Comparison of ENCODE assay signal across 29 cellular contexts in genomic region chr11:130421697-130422096, GRCh38. TPM values are rescaled to one million over a fixed set of nuclear protein-coding genes. Genes with fewer than 3 reads are reported as not detected.
"Had no signal": no experiment of that assay in that cellular context is flagged by ENCODE, and none has a peak within 500 bp of the region (broad histone marks: within the 10 kb centered on the region; RNA-seq: fewer than 3 reads in every experiment).

No MANE protein-coding gene starts in this region.

- H3K4me1 Mint-ChIP-seq: activated CD4-positive, alpha-beta memory T cell treated with anti-CD3 and anti-CD28 coated beads, Interleukin-2, amount 10 ng/mL, durations not matched to agents 7 days and 5 days; activated CD4-positive, alpha-beta T cell treated with anti-CD3 and anti-CD28 coated beads for 36 hours; activated naive CD4-positive, alpha-beta T cell treated with anti-CD3 and anti-CD28 coated beads, Interleukin-2, amount 10 ng/mL, durations not matched to agents 7 days and 5 days; activated naive CD8-positive, alpha-beta T cell treated with anti-CD3 and anti-CD28 coated beads for 36 hours; activated T-helper 17 cell treated with anti-CD3 and anti-CD28 coated beads, Interleukin-2, amount 50 U/mL, for 72 hours; T-cell had no signal

- DNase-seq: activated CD4-positive, alpha-beta memory T cell treated with anti-CD3 and anti-CD28 coated beads, Interleukin-2, amount 10 ng/mL, durations not matched to agents 7 days and 5 days; activated CD4-positive, alpha-beta T cell treated with anti-CD3 and anti-CD28 coated beads for 36 hours; activated CD4-positive, alpha-beta T cell treated with anti-CD3 and anti-CD28 coated beads, Interleukin-2, amount 50 U/mL, for 1 hour; activated gamma-delta T cell; activated naive CD4-positive, alpha-beta T cell treated with anti-CD3 and anti-CD28 coated beads, Interleukin-2, amount 10 ng/mL, durations not matched to agents 7 days and 5 days; activated naive CD8-positive, alpha-beta T cell treated with anti-CD3 and anti-CD28 coated beads for 36 hours; activated T-cell treated with anti-CD3 and anti-CD28 coated beads for 4 hours; activated T-cell treated with anti-CD3 and anti-CD28 coated beads, Interleukin-2, amount 50 U/mL, for 48 hours; brain microvascular endothelial cell; KG1; NCI-H1092; NCI-H1417; NCI-H1930; NCI-H2171; NCI-H2227 treated with DMSO at 0.1 percent for 48 hours; NCI-H446 treated with DMSO at 0.1 percent for 48 hours; NCI-H524 treated with DMSO at 0.1 percent for 48 hours; NCI-H774; T-cell; WERI-Rb-1 had no signal

- H3K9me3 Mint-ChIP-seq: activated CD4-positive, alpha-beta memory T cell treated with anti-CD3 and anti-CD28 coated beads, Interleukin-2, amount 10 ng/mL, durations not matched to agents 7 days and 5 days; activated naive CD4-positive, alpha-beta T cell treated with anti-CD3 and anti-CD28 coated beads, Interleukin-2, amount 10 ng/mL, durations not matched to agents 7 days and 5 days; activated naive CD8-positive, alpha-beta T cell treated with anti-CD3 and anti-CD28 coated beads for 36 hours; activated T-helper 17 cell treated with anti-CD3 and anti-CD28 coated beads, Interleukin-2, amount 50 U/mL, for 72 hours; IgD-negative memory B cell; T-cell had no signal

- H3K36me3 ChIP-seq: brain microvascular endothelial cell, WERI-Rb-1 had no signal

- H3K36me3 Mint-ChIP-seq: activated naive CD4-positive, alpha-beta T cell treated with anti-CD3 and anti-CD28 coated beads, Interleukin-2, amount 10 ng/mL, durations not matched to agents 7 days and 5 days; activated naive CD8-positive, alpha-beta T cell treated with anti-CD3 and anti-CD28 coated beads for 36 hours; IgD-negative memory B cell; T-cell had no signal

- H3K27ac Mint-ChIP-seq: activated CD4-positive, alpha-beta memory T cell treated with anti-CD3 and anti-CD28 coated beads, Interleukin-2, amount 10 ng/mL, durations not matched to agents 7 days and 5 days; activated CD4-positive, alpha-beta T cell treated with anti-CD3 and anti-CD28 coated beads for 36 hours; activated naive CD4-positive, alpha-beta T cell treated with anti-CD3 and anti-CD28 coated beads, Interleukin-2, amount 10 ng/mL, durations not matched to agents 7 days and 5 days; activated naive CD8-positive, alpha-beta T cell treated with anti-CD3 and anti-CD28 coated beads for 36 hours; activated T-helper 17 cell treated with anti-CD3 and anti-CD28 coated beads, Interleukin-2, amount 50 U/mL, for 72 hours; IgD-negative memory B cell; T-cell had no signal

- H3K4me3 ChIP-seq: SK-N-MC had no signal

- ATAC-seq: activated CD4-positive, alpha-beta T cell treated with anti-CD3 and anti-CD28 coated beads for 36 hours; activated T-helper 17 cell treated with anti-CD3 and anti-CD28 coated beads, Interleukin-2, amount 50 U/mL, for 72 hours; T-cell had no signal

- H3K27ac ChIP-seq: brain microvascular endothelial cell, SK-N-MC, WERI-Rb-1 had no signal

- H3K4me3 Mint-ChIP-seq: activated CD4-positive, alpha-beta memory T cell treated with anti-CD3 and anti-CD28 coated beads, Interleukin-2, amount 10 ng/mL, durations not matched to agents 7 days and 5 days; activated CD4-positive, alpha-beta T cell treated with anti-CD3 and anti-CD28 coated beads for 36 hours; activated naive CD4-positive, alpha-beta T cell treated with anti-CD3 and anti-CD28 coated beads, Interleukin-2, amount 10 ng/mL, durations not matched to agents 7 days and 5 days; activated naive CD8-positive, alpha-beta T cell treated with anti-CD3 and anti-CD28 coated beads for 36 hours; activated T-helper 17 cell treated with anti-CD3 and anti-CD28 coated beads, Interleukin-2, amount 50 U/mL, for 72 hours; IgD-negative memory B cell; T-cell had no signal

RNA-seq across cellular contexts. Expression of gene ADAMTS8, which starts 6.7 kb away (rescaled TPM):
- total RNA-seq: activated CD4-positive, alpha-beta memory T cell treated with anti-CD3 and anti-CD28 coated beads, Interleukin-2, amount 10 ng/mL, durations not matched to agents 7 days and 5 days; activated CD4-positive, alpha-beta T cell treated with anti-CD3 and anti-CD28 coated beads for 36 hours; activated CD8-positive, alpha-beta memory T cell treated with anti-CD3 and anti-CD28 coated beads for 36 hours; activated naive CD8-positive, alpha-beta T cell treated with anti-CD3 and anti-CD28 coated beads for 36 hours; activated T-helper 17 cell treated with anti-CD3 and anti-CD28 coated beads, Interleukin-2, amount 50 U/mL, for 72 hours; LHCN-M2; M059J; OCI-LY7; RPMI7951; T-helper 2 cell treated with Interferon-gamma antibody and Interleukin-4, amounts not matched to agents 100 ng/mL and 5 ng/mL, for 36 hours had no signal
- polyA plus RNA-seq: IgD-negative memory B cell had no signal

RNA-seq across cellular contexts. Expression of gene ADAMTS15, which starts 26.7 kb away (rescaled TPM):
- total RNA-seq: activated CD4-positive, alpha-beta memory T cell treated with anti-CD3 and anti-CD28 coated beads, Interleukin-2, amount 10 ng/mL, durations not matched to agents 7 days and 5 days; activated CD4-positive, alpha-beta T cell treated with anti-CD3 and anti-CD28 coated beads for 36 hours; activated CD8-positive, alpha-beta memory T cell treated with anti-CD3 and anti-CD28 coated beads for 36 hours; activated naive CD8-positive, alpha-beta T cell treated with anti-CD3 and anti-CD28 coated beads for 36 hours; activated T-helper 17 cell treated with anti-CD3 and anti-CD28 coated beads, Interleukin-2, amount 50 U/mL, for 72 hours; OCI-LY7 had no signal
- polyA plus RNA-seq: IgD-negative memory B cell had no signal
